In genomic region chr10:30587522-30588031, GRCh38 we compare ENCODE assay signal across 9 cellular contexts. TPM values are rescaled to one million over a fixed set of nuclear protein-coding genes. Genes with fewer than 3 reads are reported as not detected.
DNase-seq lines count a peak whose midpoint lies in the region; ATAC-seq, FAIRE-seq and TF ChIP-seq lines count a peak whose summit lies in the region.
"Had no signal": no experiment of that assay in that cellular context is flagged by ENCODE, and none has a peak within 500 bp of the region (broad histone marks: within the 10 kb centered on the region; RNA-seq: fewer than 3 reads in every experiment).

No MANE protein-coding gene starts in this region.

- TF ChIP-seq EP300 in gastroesophageal sphincter (IDR thresholded peaks at IDR 0.05) = no peak

- ATAC-seq in GM18873 (IDR thresholded peaks at IDR 0.05; ENCODE audit: low FRiP score, unreplicated experiment) (peak; percentile 79), HG02852 (IDR thresholded peaks at IDR 0.05; ENCODE audit: unreplicated experiment) (peak; percentile 89), gastroesophageal sphincter (no peak)

- CTCF ChIA-PET in OCI-LY7 (lab: Charles Lee; ENCODE audit: unreplicated experiment) = no interaction called here

- H3K36me3 ChIP-seq in OCI-LY7 (ENCODE audit: insufficient read depth, low read length) = no peaks in the 10 kb centered on the region
- no peaks in the 10 kb centered on the region for H3K36me3 ChIP-seq in gastroesophageal sphincter

- H3K9me3 ChIP-seq in OCI-LY7 (ENCODE audit: low read length) = no peaks in the 10 kb centered on the region
- H3K9me3 ChIP-seq in gastroesophageal sphincter = no peaks in the 10 kb centered on the region

- peak overlapping the region; percentile 52 for H2AFZ ChIP-seq in OCI-LY7 (ENCODE audit: low read length)

- 36 to 43% methylated on average over 8 of the region's 8 CpGs for WGBS in lower leg skin, 2 donors
- WGBS in gastroesophageal sphincter (ENCODE audit: low coverage in 1 of 2), 2 donors = 28 to 46% methylated on average over 3 to 5 of the region's 8 CpGs

- TF ChIP-seq POLR2A in lower leg skin (IDR thresholded peaks at IDR 0.05) (no peak), gastroesophageal sphincter (IDR thresholded peaks at IDR 0.05) (no peak)

- H3K4me2 ChIP-seq in OCI-LY7 (ENCODE audit: low read length) = peak overlapping the region; percentile 50

- no peak overlapping the region for H3K27ac Mint-ChIP-seq in glutamatergic neuron (ENCODE audit: unreplicated experiment)
- H3K27ac Mint-ChIP-seq: natural killer cell had no signal

- H3K36me3 Mint-ChIP-seq in glutamatergic neuron (ENCODE audit: unreplicated experiment) = no peaks in the 10 kb centered on the region
- H3K36me3 Mint-ChIP-seq: natural killer cell had no signal

- no peaks in the 10 kb centered on the region for H3K27me3 Mint-ChIP-seq in glutamatergic neuron (ENCODE audit: unreplicated experiment)

- no peak overlapping the region for H3K27ac ChIP-seq in OCI-LY7 (ENCODE audit: low read depth, low read length, poor library complexity, severe bottlenecking)
- H3K27ac ChIP-seq in gastroesophageal sphincter = no peak overlapping the region

- H3K27me3 ChIP-seq in gastroesophageal sphincter = no peaks in the 10 kb centered on the region

- intact Hi-C loops in OCI-LY7 (cut with micrococcal nuclease; ENCODE audit: unreplicated experiment) = no loop called here
- intact Hi-C loops in lower leg skin (cut with DNase I; ENCODE audit: low total_unique reads) = no loop called here

- H3K4me3 ChIP-seq in OCI-LY7 (ENCODE audit: low read depth, low read length, poor library complexity, severe bottlenecking) = no peak overlapping the region
- no peak overlapping the region for H3K4me3 ChIP-seq in lower leg skin (ENCODE audit: low read depth, poor library complexity, severe bottlenecking)
- no peak overlapping the region for H3K4me3 ChIP-seq in gastroesophageal sphincter

- peak; percentile 30; the same call in 1 of the 2 replicates for TF ChIP-seq CTCF in OCI-LY7 (conservative IDR thresholded peaks at IDR 0.05; ENCODE audit: low read length)
- TF ChIP-seq CTCF in lower leg skin (IDR thresholded peaks at IDR 0.05) = no peak
- no peak for TF ChIP-seq CTCF in glutamatergic neuron (IDR thresholded peaks at IDR 0.05; ENCODE audit: partially characterized antibody, unreplicated experiment)
- TF ChIP-seq CTCF in gastroesophageal sphincter (IDR thresholded peaks at IDR 0.05) = no peak
- TF ChIP-seq CTCF in D721Med (IDR thresholded peaks at IDR 0.05; ENCODE audit: insufficient read depth, missing control alignments) = no peak

- H3K4me3 Mint-ChIP-seq in glutamatergic neuron (ENCODE audit: unreplicated experiment) = no peak overlapping the region
- H3K4me3 Mint-ChIP-seq: natural killer cell had no signal

- H3K79me2 ChIP-seq in OCI-LY7 (ENCODE audit: insufficient read depth, low read depth, low read length) = no peaks in the 10 kb centered on the region

- no TSS peak for BruUV-seq in OCI-LY7 (replicated peaks; lab: Mats Ljungman, UMichigan)

- H3K4me1 ChIP-seq in OCI-LY7 (ENCODE audit: insufficient read depth, low read length, poor library complexity, severe bottlenecking) (peaks cover 22% of the 10 kb centered on the region), gastroesophageal sphincter (peaks cover 0 to 18% (median 9%) of the 10 kb centered on the region in 3 donors)

- no peaks in the 10 kb centered on the region for H4K20me1 ChIP-seq in OCI-LY7 (ENCODE audit: insufficient read depth, low read length)

- H3K9me2 ChIP-seq in OCI-LY7 (ENCODE audit: insufficient read depth, low read length) = no peaks in the 10 kb centered on the region

- H3K4me1 Mint-ChIP-seq in glutamatergic neuron (ENCODE audit: low read depth, unreplicated experiment) = peaks cover 2% of the 10 kb centered on the region

- POLR2A ChIA-PET in OCI-LY7 (lab: Charles Lee) = no interaction called here

- FAIRE-seq in D721Med (lab: Jason Lieb, UNC) = no peak

- no peaks in the 10 kb centered on the region for H3K9me3 Mint-ChIP-seq in glutamatergic neuron (ENCODE audit: unreplicated experiment)
- H3K9me3 Mint-ChIP-seq: natural killer cell had no signal

- DNase-seq in OCI-LY7 (ENCODE audit: low spot score) (peak; percentile 76), lower leg skin (ENCODE audit: low spot score in 2 of 2) (peak; percentile 27 to 86), cortex of kidney (lab: John Stamatoyannopoulos, UW) (no peak), glutamatergic neuron (no peak), D721Med (ENCODE audit: insufficient read length, low spot score) (no peak)
- DNase-seq: natural killer cell had no signal

RNA-seq across cellular contexts. Expression of gene LYZL2, which starts 42.0 kb away (rescaled TPM):
- not detected in 2 replicates for total RNA-seq in OCI-LY7 (2014; rRNA removed; shearing (Covaris generic))
- total RNA-seq in OCI-LY7 (2022) = not detected in 2 replicates
- total RNA-seq in lower leg skin = not detected
- total RNA-seq in glutamatergic neuron (ENCODE audit: unreplicated experiment) = not detected
- total RNA-seq in gastroesophageal sphincter = not detected
- total RNA-seq: natural killer cell had no signal

Comparison
In these comparisons a context has a peak if more than half of its experiments do, and no peak if none do; other contexts are left out.
1. DNase-seq: peak in OCI-LY7 (single experiment) and lower leg skin (2 of 2); none in cortex of kidney (single experiment), glutamatergic neuron (single experiment) and D721Med (single experiment).